In the genomic region with DNA sequence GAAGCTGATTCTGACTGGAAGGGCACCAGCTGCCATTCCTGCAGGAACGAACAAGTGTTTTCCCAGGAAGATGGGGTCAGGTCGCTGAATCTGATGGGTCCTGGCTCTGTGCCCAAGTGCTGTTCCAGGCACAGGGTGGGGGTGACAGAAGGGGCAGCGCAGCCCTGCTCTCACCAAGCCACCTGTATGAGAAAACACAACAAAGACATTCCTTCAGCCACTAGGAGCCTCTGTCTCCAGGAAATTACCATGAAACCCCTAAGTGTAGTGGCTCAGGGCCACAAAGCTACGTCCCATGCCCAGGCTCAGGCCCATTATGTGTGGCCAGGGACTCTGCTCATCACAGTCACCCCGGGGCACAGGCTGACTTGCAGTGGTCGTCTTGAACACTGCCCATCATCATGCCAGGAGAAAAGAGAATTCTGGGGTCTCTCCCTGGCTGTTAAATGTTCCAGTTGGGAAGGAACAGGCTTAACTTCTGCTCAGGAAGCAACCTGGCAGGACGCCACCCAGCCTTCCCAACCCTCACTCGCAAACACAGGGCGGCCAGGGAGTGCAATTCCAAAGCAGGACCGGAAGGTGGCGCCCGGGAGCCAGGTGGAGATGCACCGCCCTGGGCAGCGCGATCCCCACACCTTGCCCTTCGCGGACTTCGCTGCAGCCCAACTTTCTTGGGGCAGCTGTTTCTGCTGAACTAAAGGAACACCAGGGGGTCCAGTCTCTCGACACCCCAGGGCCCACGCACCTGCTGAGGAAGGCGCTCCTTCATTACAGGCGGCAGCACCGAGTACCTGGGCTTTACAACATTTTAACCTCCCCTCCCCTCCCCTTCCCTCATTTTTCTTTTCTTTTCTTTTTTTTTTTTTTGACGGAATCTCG, we compare ENCODE assay signal across 8 cellular contexts. TPM values are rescaled to one million over a fixed set of nuclear protein-coding genes. Genes with fewer than 3 reads are reported as not detected.
DNase-seq lines count a peak whose midpoint lies in the region; ATAC-seq and TF ChIP-seq lines count a peak whose summit lies in the region.

No MANE protein-coding gene starts in this region.

- CTCF ChIA-PET in AG04450 (lab: Charles Lee): interaction anchor here (0.6 to 10.0 kb wide), 15 partner anchors 10 to 568 kb away, joined by 3 to 88 read pairs (median 4); a partner anchor contains a TSS

- no peaks in the 10 kb centered on the region for H3K9me3 Mint-ChIP-seq in naive B cell

- H3K27me3 ChIP-seq in AG04450 (ENCODE audit: control insufficient read depth, insufficient read depth, low read length): peaks cover 8% of the 10 kb centered on the region
- peaks cover 3% of the 10 kb centered on the region for H3K27me3 ChIP-seq in NT2/D1 (ENCODE audit: insufficient read depth, insufficient read length)
- H3K27me3 ChIP-seq in esophagus muscularis mucosa: no peaks in the 10 kb centered on the region

- H3K4me3 ChIP-seq in AG04450 (ENCODE audit: low read depth, low read length): no peak overlapping the region
- H3K4me3 ChIP-seq in NT2/D1 (ENCODE audit: insufficient read length, low read depth): no peak overlapping the region
- peak overlapping the region in 1 of 4 donors; percentile 25 for H3K4me3 ChIP-seq in esophagus muscularis mucosa

- TF ChIP-seq CTCF in AG04450 (IDR thresholded peaks at IDR 0.05; ENCODE audit: low read depth, low read length): peak; percentile 95
- peak; percentile 95 to 100 (median 97) for TF ChIP-seq CTCF in esophagus muscularis mucosa (IDR thresholded peaks at IDR 0.05)

- H3K9ac ChIP-seq in NT2/D1 (ENCODE audit: insufficient read length, low read depth): no peak overlapping the region

- peak overlapping the region in 2 of 8 donors; percentile 37 to 73 for H3K4me3 Mint-ChIP-seq in naive B cell

- 20% methylated on average over 19 of the region's 25 CpGs for WGBS in esophagus muscularis mucosa

- no peaks in the 10 kb centered on the region for H3K36me3 ChIP-seq in NT2/D1 (ENCODE audit: insufficient read depth, insufficient read length, low read length)
- H3K36me3 ChIP-seq in esophagus muscularis mucosa: no peaks in the 10 kb centered on the region

- H3K36me3 Mint-ChIP-seq in naive B cell: no peaks in the 10 kb centered on the region

- H3K9me3 ChIP-seq in AG04450 (ENCODE audit: control insufficient read depth, insufficient read depth, low read length): no peaks in the 10 kb centered on the region
- no peaks in the 10 kb centered on the region for H3K9me3 ChIP-seq in NT2/D1 (ENCODE audit: insufficient read depth, low read length)
- no peaks in the 10 kb centered on the region for H3K9me3 ChIP-seq in esophagus muscularis mucosa

- intact Hi-C loops in esophagus muscularis mucosa (cut with DNase I): loop anchor here (2.0 kb wide), 1 partner anchor 28 kb away; no protein-coding TSS in a partner anchor

- peaks cover 0 to 6% (median 0%) of the 10 kb centered on the region in 3 donors for H3K4me1 Mint-ChIP-seq in naive B cell

- POLR2A ChIA-PET in AG04450 (lab: Yijun Ruan, JAX): no interaction called here

- no peak for TF ChIP-seq EP300 in esophagus muscularis mucosa (IDR thresholded peaks at IDR 0.05)

- H3K4me1 ChIP-seq in NT2/D1 (ENCODE audit: insufficient read depth, insufficient read length) (no peaks in the 10 kb centered on the region), esophagus muscularis mucosa (peaks cover 21 to 35% (median 24%) of the 10 kb centered on the region in 4 donors)

- no peak overlapping the region for H3K27ac Mint-ChIP-seq in naive B cell

- H3K27ac ChIP-seq in AG04450 (ENCODE audit: low read depth, low read length) (no peak overlapping the region), esophagus muscularis mucosa (replicated peaks in 1 of 4) (peak overlapping the region in 2 of 4 donors; percentile 3 to 49)

- peaks cover 7 to 27% (median 13%) of the 10 kb centered on the region in 3 donors for H3K27me3 Mint-ChIP-seq in naive B cell

- ATAC-seq in GM18907 (IDR thresholded peaks at IDR 0.05; ENCODE audit: unreplicated experiment): peak; percentile 74
- peak; percentile 90 to 97 for ATAC-seq in naive B cell (ENCODE audit: low read depth in 2 of 2)

- DNase-seq in AG04450 (ENCODE audit: low read depth, low spot score): no peak
- peak; percentile 77 for DNase-seq in HT1080 (ENCODE audit: low read depth)
- peak; percentile 67 for DNase-seq in NT2/D1 (ENCODE audit: low read depth, low spot score)
- peak; percentile 68 for DNase-seq in activated T-cell treated with anti-CD3 and anti-CD28 coated beads for 24 hours (ENCODE audit: low read depth)
- peak; percentile 96 for DNase-seq in esophagus muscularis mucosa (ENCODE audit: extremely low spot score)
- DNase-seq in naive B cell: peak; percentile 71
- DNase-seq in stimulated activated CD8-positive, alpha-beta memory T cell treated with anti-CD3 and anti-CD28 coated beads, Interleukin-7, amount 100 ng/mL, for 1 hour (ENCODE audit: low read depth in 2 of 2): peak; percentile 48 to 55

- no peak for TF ChIP-seq POLR2A in esophagus muscularis mucosa (IDR thresholded peaks at IDR 0.05; ENCODE audit: low read depth)

RNA-seq across cellular contexts. Expression of a gene that starts 11.0 kb away (rescaled TPM):
- polyA plus RNA-seq in AG04450 (2011; rRNA removed) (not detected in 2 replicates), naive B cell (ENCODE audit: low read depth in 6 of 6) (not detected)
- polyA minus RNA-seq in AG04450 (2011; rRNA and poly(A)+ RNA removed): not detected in 2 replicates
- total RNA-seq in HT1080 (2014; rRNA removed; shearing (Covaris generic)): not detected in 2 replicates
- polyA plus RNA-seq in HT1080 (2015; cell fraction: cytosol; rRNA removed): not detected in 2 replicates
- polyA plus RNA-seq in HT1080 (2015; cell fraction: nucleus; rRNA removed): not detected in 2 replicates
- 100 to 1,000 TPM in 1 of 4 donors, 10 to 100 TPM in 2, not detected in 1; 25.3 to 119 (median 26.6) TPM for total RNA-seq in esophagus muscularis mucosa

RNA-seq across cellular contexts. Expression of a gene that starts 15.1 kb away (rescaled TPM):
- polyA plus RNA-seq in AG04450 (2011; rRNA removed) (not detected in 2 replicates), naive B cell (ENCODE audit: low read depth in 6 of 6) (10 to 100 TPM in 4 of 6 donors, 1 to 10 TPM in 2; 6.3 to 20.4 (median 11.2) TPM)
- not detected in 2 replicates for polyA minus RNA-seq in AG04450 (2011; rRNA and poly(A)+ RNA removed)
- total RNA-seq in HT1080 (2014; rRNA removed; shearing (Covaris generic)): not detected in 2 replicates
- polyA plus RNA-seq in HT1080 (2015; cell fraction: cytosol; rRNA removed): not detected in 2 replicates
- polyA plus RNA-seq in HT1080 (2015; cell fraction: nucleus; rRNA removed): not detected in 2 replicates
- total RNA-seq in esophagus muscularis mucosa: 1 to 10 TPM in 3 of 4 donors, under 1 TPM in 1; 0.84 to 3.5 (median 2.0) TPM
